Comparison of ENCODE assay signal across 10 cellular contexts in the genomic region with DNA sequence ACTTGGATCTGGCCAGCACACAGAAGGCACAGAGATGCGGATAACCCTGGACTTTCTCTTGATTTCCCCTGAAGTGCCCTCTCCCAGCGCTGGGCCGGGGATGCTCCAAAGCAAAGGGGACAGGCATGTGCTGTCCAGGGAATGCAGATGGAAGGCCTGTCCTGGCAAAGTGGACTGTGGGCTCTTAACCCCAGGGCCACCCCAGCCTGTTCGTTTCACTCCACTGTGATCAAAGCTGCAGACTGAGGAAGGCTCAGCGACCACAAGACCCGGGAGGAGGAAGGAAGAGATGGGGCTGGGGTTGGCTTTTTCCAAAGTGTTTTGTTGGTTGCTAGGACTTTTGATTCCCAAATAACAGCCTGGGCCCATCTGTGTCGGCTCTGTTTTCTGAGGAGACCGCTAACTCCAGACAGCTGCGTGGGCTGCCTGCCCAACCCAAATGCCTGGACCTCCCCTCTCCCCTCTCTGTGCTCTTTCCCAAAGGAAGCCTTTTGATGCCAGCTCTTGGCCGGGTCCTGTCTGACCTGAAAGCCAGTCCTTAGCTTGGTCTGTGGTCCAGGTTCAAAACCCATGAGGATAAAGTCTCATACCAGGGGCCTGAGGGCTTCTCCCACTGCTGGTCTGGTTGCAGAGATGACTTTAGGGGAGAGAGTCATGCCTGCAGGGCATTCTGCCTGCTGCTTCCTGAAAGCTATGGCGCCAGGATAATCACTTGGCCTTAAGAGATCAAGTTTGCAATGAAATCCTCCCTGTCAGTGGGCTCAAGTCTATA.
A peak's percentile ranks its signal among the peaks of the same experiment; 100 is the strongest.
DNase-seq lines count a peak whose midpoint lies in the region; ATAC-seq and TF ChIP-seq lines count a peak whose summit lies in the region.
"Had no signal": no experiment of that assay in that cellular context is flagged by ENCODE, and none has a peak within 500 bp of the region (broad histone marks: within the 10 kb centered on the region; RNA-seq: fewer than 3 reads in every experiment).

No MANE protein-coding gene starts in this region.

- in situ Hi-C loops in astrocyte of the cerebellum (cut with HindIII; ENCODE audit: low sequenced_read_pairs) = no loop called here

- no peaks in the 10 kb centered on the region for H3K4me1 Mint-ChIP-seq in activated naive CD8-positive, alpha-beta T cell treated with anti-CD3 and anti-CD28 coated beads for 36 hours

- H3K27me3 Mint-ChIP-seq in activated naive CD8-positive, alpha-beta T cell treated with anti-CD3 and anti-CD28 coated beads for 36 hours = no peaks in the 10 kb centered on the region

- ATAC-seq in left cardiac atrium = peak; percentile 80 to 84
- no peak for ATAC-seq in GM21367 (IDR thresholded peaks at IDR 0.05; ENCODE audit: unreplicated experiment)
- no peak for ATAC-seq in HG03097 (IDR thresholded peaks at IDR 0.05; ENCODE audit: low FRiP score, unreplicated experiment)
- no peak for ATAC-seq in GM21515 (IDR thresholded peaks at IDR 0.05; ENCODE audit: unreplicated experiment)

- peaks cover 22% of the 10 kb centered on the region for H3K4me1 ChIP-seq in rectal smooth muscle tissue (ENCODE audit: control insufficient read depth, insufficient read depth, low read length)
- H3K4me1 ChIP-seq: prostate gland had no signal

- H3K36me3 ChIP-seq in rectal smooth muscle tissue (ENCODE audit: control insufficient read depth, insufficient read depth, low read length) = peaks cover 6% of the 10 kb centered on the region
- H3K36me3 ChIP-seq: prostate gland had no signal

- intact Hi-C loops in left cardiac atrium (cut with DNase I) = loop anchor here in 1 of 2 donors (10.0 kb wide), 1 partner anchor 64 kb away; no protein-coding TSS in a partner anchor

- no peaks in the 10 kb centered on the region for H3K27me3 ChIP-seq in rectal smooth muscle tissue (ENCODE audit: control insufficient read depth, insufficient read depth, low read length)
- H3K27me3 ChIP-seq: cardiac muscle cell had no signal

- no peak for TF ChIP-seq CTCF in astrocyte of the cerebellum (IDR thresholded peaks at IDR 0.05; ENCODE audit: low read depth, low read length, missing control alignments)

- H3K27ac Mint-ChIP-seq in activated naive CD8-positive, alpha-beta T cell treated with anti-CD3 and anti-CD28 coated beads for 36 hours = no peak overlapping the region

- no peak overlapping the region for H3K4me3 Mint-ChIP-seq in activated naive CD8-positive, alpha-beta T cell treated with anti-CD3 and anti-CD28 coated beads for 36 hours

- no peak overlapping the region for H3K9ac ChIP-seq in rectal smooth muscle tissue (ENCODE audit: low read length)

- H3K27ac ChIP-seq in rectal smooth muscle tissue (ENCODE audit: low read depth, low read length) = peak overlapping the region; percentile 75
- H3K27ac ChIP-seq: cardiac muscle cell had no signal

- H3K9me3 Mint-ChIP-seq in activated naive CD8-positive, alpha-beta T cell treated with anti-CD3 and anti-CD28 coated beads for 36 hours = no peaks in the 10 kb centered on the region

- H3K4me3 ChIP-seq in astrocyte of the cerebellum (ENCODE audit: low read depth, low read length) (no peak overlapping the region), rectal smooth muscle tissue (ENCODE audit: low read length) (peak overlapping the region; percentile 33)
- H3K4me3 ChIP-seq: cardiac muscle cell, prostate gland had no signal

- H3K36me3 Mint-ChIP-seq in activated naive CD8-positive, alpha-beta T cell treated with anti-CD3 and anti-CD28 coated beads for 36 hours = no peaks in the 10 kb centered on the region

- DNase-seq in AG20443 (ENCODE audit: low spot score) = peak; percentile 65
- DNase-seq in astrocyte of the cerebellum (ENCODE audit: low read depth) = peak; percentile 65
- DNase-seq in left cardiac atrium = no peak
- no peak for DNase-seq in activated naive CD8-positive, alpha-beta T cell treated with anti-CD3 and anti-CD28 coated beads for 36 hours

Comparison
In these comparisons a context has a peak if more than half of its experiments do, and no peak if none do; other contexts are left out.
1. DNase-seq: peak in AG20443 (single experiment) and astrocyte of the cerebellum (single experiment); none in left cardiac atrium (single experiment) and activated naive CD8-positive, alpha-beta T cell treated with anti-CD3 and anti-CD28 coated beads for 36 hours (single experiment).
2. ATAC-seq: peak in left cardiac atrium (2 of 2); none in GM21367 (single experiment), HG03097 (single experiment) and GM21515 (single experiment).